8 cellular contexts compared by ENCODE assay signal in the genomic region with DNA sequence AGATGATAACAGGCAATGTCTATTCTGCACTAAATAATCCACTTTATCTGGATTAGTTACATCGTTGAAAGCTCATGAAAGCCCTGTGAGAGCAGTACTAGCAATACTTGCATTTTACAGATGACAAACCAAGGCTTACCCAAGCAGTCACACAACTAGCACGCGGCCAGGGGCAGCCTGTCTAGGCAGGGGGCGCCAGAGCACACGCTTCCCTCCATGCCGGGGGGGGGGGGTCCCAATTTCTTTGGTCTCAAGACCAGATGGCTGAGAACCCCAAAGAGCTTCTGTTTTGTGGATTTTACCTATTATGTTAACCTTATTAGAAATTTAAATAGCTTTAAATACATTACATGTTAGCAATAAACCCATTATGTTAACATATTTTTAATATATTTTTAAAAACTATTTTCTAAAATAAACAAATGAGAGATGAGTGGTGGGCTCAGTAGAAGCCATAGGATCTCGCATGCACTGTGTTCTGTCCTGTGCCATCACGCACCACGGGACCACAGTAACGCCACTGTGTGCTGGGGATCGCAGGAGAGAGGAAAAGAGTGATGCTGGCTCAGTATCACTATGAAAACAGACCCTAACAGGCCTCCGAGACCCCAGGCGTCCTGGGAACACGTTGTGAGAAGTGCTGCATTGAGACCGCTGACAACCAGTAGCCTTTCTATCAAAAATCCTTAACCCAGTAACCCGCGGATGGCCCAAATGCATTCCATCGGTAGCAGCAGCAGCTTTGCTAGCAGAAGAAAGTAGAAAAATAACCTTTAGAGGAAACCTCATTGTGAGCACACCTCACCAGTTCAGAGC. TPM values are rescaled to one million over a fixed set of nuclear protein-coding genes. Genes with fewer than 3 reads are reported as not detected.
DNase-seq lines count a peak whose midpoint lies in the region; ATAC-seq and TF ChIP-seq lines count a peak whose summit lies in the region.

No MANE protein-coding gene starts in this region.

- intact Hi-C loops in CD8-positive, alpha-beta T cell (cut with DNase I, micrococcal nuclease) = loop anchor here (1.0 to 5.0 kb wide), 3 partner anchors 68 to 314 kb away; a partner anchor contains a TSS

- H3K36me3 Mint-ChIP-seq in CD8-positive, alpha-beta T cell = no peaks in the 10 kb centered on the region
- no peaks in the 10 kb centered on the region for H3K36me3 Mint-ChIP-seq in brain

- H3K4me3 ChIP-seq in CD8-positive, alpha-beta T cell (ENCODE audit: low read depth, low read length) = no peak overlapping the region
- H3K4me3 ChIP-seq in kidney epithelial cell (ENCODE audit: low read depth, low read length) = no peak overlapping the region

- TF ChIP-seq CTCF in CD8-positive, alpha-beta T cell (IDR thresholded peaks at IDR 0.05) = peak; percentile 61
- peak; percentile 74 for TF ChIP-seq CTCF in RWPE1 (conservative IDR thresholded peaks at IDR 0.05; ENCODE audit: low read depth)
- peak; percentile 72 to 75 for TF ChIP-seq CTCF in brain (conservative IDR thresholded peaks at IDR 0.05)
- peak; percentile 89 for TF ChIP-seq CTCF in kidney epithelial cell (IDR thresholded peaks at IDR 0.05; ENCODE audit: insufficient read depth, low read length, poor library complexity, severe bottlenecking)

- no peak overlapping the region for H3K27ac Mint-ChIP-seq in CD8-positive, alpha-beta T cell
- peak overlapping the region in 3 of 5 experiments; percentile 58 to 82 (median 74) for H3K27ac Mint-ChIP-seq in brain
- H3K27ac Mint-ChIP-seq in stimulated activated naive CD8-positive, alpha-beta T cell treated with anti-CD3 and anti-CD28 coated beads, Interleukin-15, amount 100 ng/mL, for 72 hours = no peak overlapping the region

- no peak overlapping the region for H3K4me3 Mint-ChIP-seq in CD8-positive, alpha-beta T cell
- peak overlapping the region in 1 of 5 experiments; percentile 33 for H3K4me3 Mint-ChIP-seq in brain
- H3K4me3 Mint-ChIP-seq in stimulated activated naive CD8-positive, alpha-beta T cell treated with anti-CD3 and anti-CD28 coated beads, Interleukin-15, amount 100 ng/mL, for 72 hours = no peak overlapping the region

- no peaks in the 10 kb centered on the region for H3K36me3 ChIP-seq in CD8-positive, alpha-beta T cell (ENCODE audit: insufficient read depth, low read length)
- H3K36me3 ChIP-seq in kidney epithelial cell (ENCODE audit: control insufficient read depth, insufficient read depth, low read length) = no peaks in the 10 kb centered on the region

- no peaks in the 10 kb centered on the region for H3K27me3 ChIP-seq in CD8-positive, alpha-beta T cell (ENCODE audit: insufficient read depth, low read length)
- peaks cover 25% of the 10 kb centered on the region for H3K27me3 ChIP-seq in kidney epithelial cell (ENCODE audit: control insufficient read depth, insufficient read depth, low read length)

- H3K27me3 Mint-ChIP-seq in CD8-positive, alpha-beta T cell (ENCODE audit: low read depth) = peaks cover 18% of the 10 kb centered on the region
- H3K27me3 Mint-ChIP-seq in brain = peaks cover 38% of the 10 kb centered on the region
- peaks cover 25% of the 10 kb centered on the region for H3K27me3 Mint-ChIP-seq in stimulated activated naive CD8-positive, alpha-beta T cell treated with anti-CD3 and anti-CD28 coated beads, Interleukin-15, amount 100 ng/mL, for 72 hours

- peak in 6 of 7 experiments; percentile 18 to 72 (median 40) for DNase-seq in CD8-positive, alpha-beta T cell
- peak; percentile 64 for DNase-seq in RWPE1 (ENCODE audit: low spot score)
- DNase-seq in kidney epithelial cell (ENCODE audit: low read depth) = no peak
- peak; percentile 42 to 57 for DNase-seq in stimulated activated naive CD8-positive, alpha-beta T cell treated with anti-CD3 and anti-CD28 coated beads, Interleukin-15, amount 100 ng/mL, for 72 hours
- DNase-seq in NCI-H2081 treated with DMSO at 0.1 percent for 48 hours (lab: John Stamatoyannopoulos, UW) = no peak

- ATAC-seq in CD8-positive, alpha-beta T cell = peak; percentile 98
- ATAC-seq in GM18909 (IDR thresholded peaks at IDR 0.05; ENCODE audit: poor library complexity, unreplicated experiment) = peak; percentile 90
- ATAC-seq in HG03439 (IDR thresholded peaks at IDR 0.05; ENCODE audit: unreplicated experiment) = peak; percentile 60
- ATAC-seq in stimulated activated naive CD8-positive, alpha-beta T cell treated with anti-CD3 and anti-CD28 coated beads, Interleukin-15, amount 100 ng/mL, for 72 hours = peak; percentile 94

- H3K9me3 ChIP-seq in CD8-positive, alpha-beta T cell (ENCODE audit: low read length) = no peaks in the 10 kb centered on the region

- POLR2A ChIA-PET in CD8-positive, alpha-beta T cell (lab: Charles Lee) = interaction anchor here (0.6 kb wide), 1 partner anchor 66 kb away, joined by 3 read pairs; no protein-coding TSS in a partner anchor
- POLR2A ChIA-PET in RWPE1 (lab: Yijun Ruan, JAX; ENCODE audit: low non-redundant PET) = no interaction called here

- peaks cover under 1% of the 10 kb centered on the region for H3K4me1 ChIP-seq in CD8-positive, alpha-beta T cell (ENCODE audit: insufficient read depth, low read length)

- no peaks in the 10 kb centered on the region for H3K9me3 Mint-ChIP-seq in CD8-positive, alpha-beta T cell
- peaks cover 0 to 3% (median 0%) of the 10 kb centered on the region in 5 experiments for H3K9me3 Mint-ChIP-seq in brain
- no peaks in the 10 kb centered on the region for H3K9me3 Mint-ChIP-seq in stimulated activated naive CD8-positive, alpha-beta T cell treated with anti-CD3 and anti-CD28 coated beads, Interleukin-15, amount 100 ng/mL, for 72 hours

- H3K27ac ChIP-seq in CD8-positive, alpha-beta T cell (ENCODE audit: low read depth, low read length) = no peak overlapping the region
- H3K27ac ChIP-seq in RWPE1 = no peak overlapping the region

- H3K4me1 Mint-ChIP-seq in CD8-positive, alpha-beta T cell (ENCODE audit: low read depth) = no peaks in the 10 kb centered on the region
- H3K4me1 Mint-ChIP-seq in brain = peaks cover 17% of the 10 kb centered on the region
- no peaks in the 10 kb centered on the region for H3K4me1 Mint-ChIP-seq in stimulated activated naive CD8-positive, alpha-beta T cell treated with anti-CD3 and anti-CD28 coated beads, Interleukin-15, amount 100 ng/mL, for 72 hours

- CTCF ChIA-PET in CD8-positive, alpha-beta T cell (lab: Charles Lee) = interaction anchor here (0.6 to 7.7 kb wide), 29 partner anchors 8 to 308 kb away, joined by 3 to 83 read pairs (median 4); no protein-coding TSS in a partner anchor
- CTCF ChIA-PET in RWPE1 (lab: Yijun Ruan, JAX) = interaction anchor here (0.5 to 2.1 kb wide), 15 partner anchors 11 to 1287 kb away, joined by 3 to 14 read pairs (median 4); no protein-coding TSS in a partner anchor

RNA-seq across cellular contexts. Expression of a gene that starts 5.3 kb away (rescaled TPM):
- total RNA-seq in CD8-positive, alpha-beta T cell = not detected
- 22.1 TPM for polyA plus RNA-seq in brain (ENCODE audit: insufficient read depth, low read depth, low replicate concordance)
- 0.13 and 0.55 TPM in 2 replicates for total RNA-seq in kidney epithelial cell

RNA-seq across cellular contexts. Expression of a gene that starts 28.9 kb away (rescaled TPM):
- 1 to 10 TPM; 7.3 to 7.7 TPM for total RNA-seq in CD8-positive, alpha-beta T cell
- polyA plus RNA-seq in brain (ENCODE audit: insufficient read depth, low read depth, low replicate concordance) = 35.7 TPM
- 59.7 and 74.1 TPM in 2 replicates for total RNA-seq in kidney epithelial cell

Comparison
In these comparisons a context has a peak if more than half of its experiments do, and no peak if none do; other contexts are left out.
1. DNase-seq: peak in CD8-positive, alpha-beta T cell (6 of 7), RWPE1 (single experiment) and stimulated activated naive CD8-positive, alpha-beta T cell treated with anti-CD3 and anti-CD28 coated beads, Interleukin-15, amount 100 ng/mL, for 72 hours (2 of 2); none in kidney epithelial cell (single experiment) and NCI-H2081 treated with DMSO at 0.1 percent for 48 hours (single experiment).
2. H3K27ac Mint-ChIP-seq: peak in brain (3 of 5); none in CD8-positive, alpha-beta T cell (single experiment) and stimulated activated naive CD8-positive, alpha-beta T cell treated with anti-CD3 and anti-CD28 coated beads, Interleukin-15, amount 100 ng/mL, for 72 hours (0 of 2).
3. Peak in every context shown above with its lines, with median percentiles within 50 percentile points of each other: ATAC-seq and CTCF ChIP-seq.